In genomic region chr2:99654419-99654818, GRCh38 we compare ENCODE assay signal across 19 cellular contexts.
DNase-seq lines count a peak whose midpoint lies in the region; ATAC-seq, FAIRE-seq and TF ChIP-seq lines count a peak whose summit lies in the region.
"Had no signal": no experiment of that assay in that cellular context is flagged by ENCODE, and none has a peak within 500 bp of the region (broad histone marks: within the 10 kb centered on the region; RNA-seq: fewer than 3 reads in every experiment).

No MANE protein-coding gene starts in this region.

- H3K4me3 Mint-ChIP-seq in chondrocyte (ENCODE audit: unreplicated experiment) (no peak overlapping the region), memory B cell (no peak overlapping the region)

- H3K9ac ChIP-seq in GM23248 = peak overlapping the region; percentile 30; the same call in 1 of the 2 replicates
- no peak overlapping the region for H3K9ac ChIP-seq in smooth muscle cell (ENCODE audit: low read depth)

- H3K4me1 Mint-ChIP-seq in chondrocyte (ENCODE audit: low read depth) (peaks cover 78% of the 10 kb centered on the region), memory B cell (peaks cover 2% of the 10 kb centered on the region)

- H3K79me2 ChIP-seq in GM23248 (ENCODE audit: insufficient read depth) (no peaks in the 10 kb centered on the region), smooth muscle cell (ENCODE audit: low read depth) (no peaks in the 10 kb centered on the region)

- H3K36me3 ChIP-seq in GM23248 (ENCODE audit: low read depth) (no peaks in the 10 kb centered on the region), smooth muscle cell (ENCODE audit: low read depth) (no peaks in the 10 kb centered on the region)
- H3K36me3 ChIP-seq: HAP-1, MG63, Peyer's patch had no signal

- H2AFZ ChIP-seq in GM23248 = 0 out of 2 replicates have a peak overlapping the region, but pooled peaks have one; percentile 12
- H2AFZ ChIP-seq in smooth muscle cell (ENCODE audit: low read depth) = no peak overlapping the region

- H3K9me3 ChIP-seq in AG04450 (ENCODE audit: control insufficient read depth, insufficient read depth, low read length) (no peaks in the 10 kb centered on the region), GM23248 (ENCODE audit: low read depth) (no peaks in the 10 kb centered on the region), smooth muscle cell (replicated peaks; ENCODE audit: low read depth) (no peaks in the 10 kb centered on the region)
- H3K9me3 ChIP-seq: A549, HAP-1, MG63, Peyer's patch had no signal

- H3F3A ChIP-seq in GM23248 (ENCODE audit: insufficient read depth) (peaks cover 20% of the 10 kb centered on the region), smooth muscle cell (ENCODE audit: low read depth) (no peaks in the 10 kb centered on the region)

- TF ChIP-seq CTCF in AG04450 (IDR thresholded peaks at IDR 0.05; ENCODE audit: low read depth, low read length) (no peak), chondrocyte (IDR thresholded peaks at IDR 0.05) (no peak), smooth muscle cell (IDR thresholded peaks at IDR 0.05; ENCODE audit: borderline replicate concordance, insufficient read depth, poor library complexity, severe bottlenecking) (no peak)

- CTCF ChIA-PET in AG04450 (lab: Charles Lee) = no interaction called here

- in situ Hi-C loops in GM23248 (cut with MboI) = no loop called here

- no peaks in the 10 kb centered on the region for H3K27me3 ChIP-seq in AG04450 (ENCODE audit: control insufficient read depth, insufficient read depth, low read length)
- H3K27me3 ChIP-seq in GM23248 (replicated peaks; ENCODE audit: insufficient read depth) = no peaks in the 10 kb centered on the region
- no peaks in the 10 kb centered on the region for H3K27me3 ChIP-seq in smooth muscle cell (ENCODE audit: low read depth)
- H3K27me3 ChIP-seq: MG63, Peyer's patch had no signal

- H3K27me3 Mint-ChIP-seq in chondrocyte (ENCODE audit: low read depth) = no peaks in the 10 kb centered on the region
- H3K27me3 Mint-ChIP-seq in memory B cell = no peaks in the 10 kb centered on the region

- H4K20me1 ChIP-seq in GM23248 (ENCODE audit: insufficient read depth) (no peaks in the 10 kb centered on the region), smooth muscle cell (ENCODE audit: low read depth) (no peaks in the 10 kb centered on the region)

- H3K4me3 ChIP-seq in AG04450 (ENCODE audit: low read depth, low read length) = no peak overlapping the region
- H3K4me3 ChIP-seq in GM23248 = peak overlapping the region; percentile 11; the same call in 1 of the 2 replicates
- H3K4me3 ChIP-seq in smooth muscle cell = no peak overlapping the region
- H3K4me3 ChIP-seq: A549, HAP-1, MG63, Peyer's patch had no signal

- WGBS in GM23248 (ENCODE audit: low coverage in 1 of 2, low lambda C conversion rate in 2 of 2, missing lambda C conversion rate in 2 of 2), 2 experiments = 23 to 26% methylated on average over 4 of the region's 4 CpGs
- WGBS in smooth muscle cell (ENCODE audit: low lambda C conversion rate) = 87% methylated on average over 4 of the region's 4 CpGs

- H3K4me1 ChIP-seq in GM23248 (ENCODE audit: insufficient read depth) (peaks cover 30% of the 10 kb centered on the region), smooth muscle cell (ENCODE audit: low read depth) (no peaks in the 10 kb centered on the region)
- H3K4me1 ChIP-seq: A549, Peyer's patch had no signal

- ATAC-seq in memory B cell (ENCODE audit: low read depth) = no peak
- ATAC-seq: A549 had no signal

- H3K27ac Mint-ChIP-seq in chondrocyte (ENCODE audit: unreplicated experiment) (peak overlapping the region; percentile 67), memory B cell (peak overlapping the region; percentile 42)

- H3K4me2 ChIP-seq in GM23248 (ENCODE audit: unreplicated experiment) (peak overlapping the region; percentile 70), smooth muscle cell (no peak overlapping the region)
- H3K4me2 ChIP-seq: A549 had no signal

- no peak for FAIRE-seq in GM19239 (lab: Jason Lieb, UNC)
- FAIRE-seq: A549, G401.6 had no signal

- H3K9me2 ChIP-seq in GM23248 (ENCODE audit: insufficient read depth) = no peaks in the 10 kb centered on the region

- H3K36me3 Mint-ChIP-seq in chondrocyte (ENCODE audit: low read depth) = peaks cover 11% of the 10 kb centered on the region
- peaks cover 51% of the 10 kb centered on the region for H3K36me3 Mint-ChIP-seq in memory B cell

- POLR2A ChIA-PET in AG04450 (lab: Yijun Ruan, JAX) = no interaction called here

- H3K27ac ChIP-seq in AG04450 (ENCODE audit: low read depth, low read length) (no peak overlapping the region), GM23248 (peak overlapping the region; percentile 54), smooth muscle cell (ENCODE audit: low read depth) (no peak overlapping the region)
- H3K27ac ChIP-seq: A549, C4-2B, HL-60, Peyer's patch had no signal

- H3K9me3 Mint-ChIP-seq in chondrocyte (ENCODE audit: low read depth) = no peaks in the 10 kb centered on the region
- H3K9me3 Mint-ChIP-seq in memory B cell = peaks cover 2% of the 10 kb centered on the region

- peak; percentile 11 for DNase-seq in AG04450 (ENCODE audit: low read depth, low spot score)
- peak; percentile 78 for DNase-seq in GM23248
- no peak for DNase-seq in chondrocyte (ENCODE audit: low spot score)
- no peak for DNase-seq in memory B cell (ENCODE audit: low spot score in 2 of 2)
- DNase-seq in GM19239 (ENCODE audit: insufficient read length, low spot score) = no peak
- no peak for DNase-seq in smooth muscle cell (lab: John Stamatoyannopoulos, UW; ENCODE audit: unreplicated experiment)
- DNase-seq in DMS 273 treated with DMSO at 0.1 percent for 48 hours (lab: John Stamatoyannopoulos, UW) = no peak
- DNase-seq: DMS79 treated with DMSO at 0.1 percent for 48 hours, Kasumi-1, MG63, NCI-H1048, NCI-H1436, NCI-H446 treated with DMSO at 0.1 percent for 48 hours, Peyer's patch had no signal

Comparison
In these comparisons a context has a peak if more than half of its experiments do, and no peak if none do; other contexts are left out.
1. DNase-seq: peak in AG04450 (single experiment) and GM23248 (single experiment); none in chondrocyte (single experiment), memory B cell (0 of 2), GM19239 (single experiment), smooth muscle cell (single experiment) and DMS 273 treated with DMSO at 0.1 percent for 48 hours (single experiment).